ENCODE assay signal across 8 cellular contexts in genomic region chr5:43556607-43556856, GRCh38. TPM values are rescaled to one million over a fixed set of nuclear protein-coding genes. Genes with fewer than 3 reads are reported as not detected.
DNase-seq lines count a peak whose midpoint lies in the region; ATAC-seq and TF ChIP-seq lines count a peak whose summit lies in the region.
"Not testable (repeated sequence)": the region's sequence is repeated elsewhere in the genome, so short reads cannot be mapped to it uniquely, and the experiment has no call there.

No MANE protein-coding gene starts in this region.

- TF ChIP-seq EP300 in suprapubic skin (IDR thresholded peaks at IDR 0.05), result not testable (repeated sequence)

- not testable (repeated sequence) for DNase-seq in SJCRH30; heart right ventricle; natural killer cell; suprapubic skin (ENCODE audit: low spot score in 2 of 2)

- peaks cover 49% of the 10 kb centered on the region for H3K79me2 ChIP-seq in DOHH2 (ENCODE audit: control insufficient read depth, low read length)

- not testable (repeated sequence) for H3K27me3 ChIP-seq in DOHH2 (ENCODE audit: control insufficient read depth, low read length); SJCRH30; heart right ventricle; suprapubic skin

- TF ChIP-seq CTCF in DOHH2 (IDR thresholded peaks at IDR 0.05; ENCODE audit: low read depth, low read length, poor library complexity, severe bottlenecking); brain (conservative IDR thresholded peaks at IDR 0.05); heart right ventricle (IDR thresholded peaks at IDR 0.05); natural killer cell (IDR thresholded peaks at IDR 0.05); suprapubic skin (IDR thresholded peaks at IDR 0.05): not testable (repeated sequence)

- H3K4me3 ChIP-seq in DOHH2 (ENCODE audit: low read length) (peak overlapping the region; percentile 82), SJCRH30 (peak overlapping the region; percentile 96), heart right ventricle (peak overlapping the region; percentile 70 to 94 (median 84)), suprapubic skin (peak overlapping the region; percentile 84)

- not testable (repeated sequence) for H3K9me2 ChIP-seq in DOHH2 (replicated peaks; ENCODE audit: control insufficient read depth, low read length)

- WGBS in heart right ventricle, 2 donors, result 1 to 2% methylated on average over 16 to 26 of the region's 30 CpGs
- WGBS in suprapubic skin, result 0% methylated on average over 15 of the region's 30 CpGs

- not testable (repeated sequence) for H3K9me3 Mint-ChIP-seq in brain, natural killer cell

- H4K20me1 ChIP-seq in DOHH2 (ENCODE audit: control insufficient read depth, insufficient read depth, low read depth, low read length), result not testable (repeated sequence)

- H3F3A ChIP-seq in DOHH2 (ENCODE audit: control insufficient read depth, insufficient read depth), result not testable (repeated sequence)

- H3K4me3 Mint-ChIP-seq in brain (peak overlapping the region in 3 of 5 experiments; percentile 37 to 82 (median 40)), natural killer cell (peak overlapping the region; percentile 92)

- H3K4me2 ChIP-seq in DOHH2 (ENCODE audit: low read length), result peak overlapping the region; percentile 93

- not testable (repeated sequence) for H3K27ac Mint-ChIP-seq in brain
- H3K27ac Mint-ChIP-seq in natural killer cell, result peak overlapping the region; percentile 92 to 93

- intact Hi-C loops in heart right ventricle (cut with DNase I), result loop anchor here in 8 of 10 donors (2.0 to 10.0 kb wide), 5 partner anchors 39 to 72 kb away; partner anchors contain the start of genes NNT (in 8 of the 8) and C5orf34 (in 1 of the 8)
- intact Hi-C loops in natural killer cell (cut with micrococcal nuclease), result loop anchor here (2.0 to 5.0 kb wide), 2 partner anchors 42 to 604 kb away; partner anchors contain the start of gene C5orf34

- ATAC-seq in GM21576 (IDR thresholded peaks at IDR 0.05; ENCODE audit: unreplicated experiment) (peak; percentile 89), HG03159 (IDR thresholded peaks at IDR 0.05; ENCODE audit: unreplicated experiment) (peak; percentile 90), heart right ventricle (peak in 7 of 8 donors; percentile 80 to 95 (median 93))
- ATAC-seq in natural killer cell, result not testable (repeated sequence)

- H3K4me1 Mint-ChIP-seq in brain, result not testable (repeated sequence)
- H3K4me1 Mint-ChIP-seq in natural killer cell, result peaks cover 6 to 13% of the 10 kb centered on the region in 2 donors

- H3K36me3 ChIP-seq in DOHH2 (ENCODE audit: control insufficient read depth, low read length), result peaks cover 47% of the 10 kb centered on the region
- peaks cover 39% of the 10 kb centered on the region for H3K36me3 ChIP-seq in SJCRH30
- H3K36me3 ChIP-seq in heart right ventricle, result peaks cover 0 to 38% (median 0%) of the 10 kb centered on the region in 9 donors
- not testable (repeated sequence) for H3K36me3 ChIP-seq in suprapubic skin

- not testable (repeated sequence) for TF ChIP-seq POLR2A in suprapubic skin (IDR thresholded peaks at IDR 0.05)

- not testable (repeated sequence) for H3K27me3 Mint-ChIP-seq in brain; natural killer cell (ENCODE audit: low read depth in 2 of 2)

- not testable (repeated sequence) for H3K9me3 ChIP-seq in DOHH2 (ENCODE audit: control insufficient read depth, insufficient read depth, low read length); SJCRH30 (replicated peaks); heart right ventricle; suprapubic skin

- H3K36me3 Mint-ChIP-seq in brain, natural killer cell: not testable (repeated sequence)

- H3K27ac ChIP-seq in DOHH2 (ENCODE audit: low read depth, low read length) (peak overlapping the region; percentile 68), SJCRH30 (peak overlapping the region; percentile 86), heart right ventricle (peak overlapping the region; percentile 93 to 99 (median 98)), suprapubic skin (peak overlapping the region; percentile 98)

- H3K4me1 ChIP-seq in DOHH2 (ENCODE audit: control insufficient read depth, low read length) (peaks cover 33% of the 10 kb centered on the region), SJCRH30 (peaks cover 12% of the 10 kb centered on the region), heart right ventricle (peaks cover 0 to 53% (median 43%) of the 10 kb centered on the region in 9 donors), suprapubic skin (peaks cover 46% of the 10 kb centered on the region)

RNA-seq across cellular contexts. Expression of gene PAIP1, which starts 0.3 kb away (rescaled TPM):
- 160 and 162 TPM in 2 replicates for total RNA-seq in SJCRH30 (2014; rRNA removed; shearing (Covaris generic))
- 64.7 TPM for polyA plus RNA-seq in brain (ENCODE audit: insufficient read depth, low read depth, low replicate concordance)
- 100 to 1,000 TPM; 112 to 162 (median 138) TPM for total RNA-seq in heart right ventricle
- 10 to 100 TPM; 51.1 to 84.6 TPM for polyA plus RNA-seq in heart right ventricle
- total RNA-seq in natural killer cell, result 10 to 100 TPM; 22.4 to 35.1 (median 29.2) TPM
- total RNA-seq in suprapubic skin, result 10 to 100 TPM; 41.5 to 69.1 (median 47.4) TPM

RNA-seq across cellular contexts. Expression of gene C5orf34, which starts 41.6 kb away (rescaled TPM):
- total RNA-seq in SJCRH30 (2014; rRNA removed; shearing (Covaris generic)), result 23.5 and 28.9 TPM in 2 replicates
- polyA plus RNA-seq in brain (ENCODE audit: insufficient read depth, low read depth, low replicate concordance) (3.8 TPM), heart right ventricle (under 1 TPM; 0.65 to 0.95 TPM)
- total RNA-seq in heart right ventricle (1 to 10 TPM in 2 of 10 donors, under 1 TPM in 8; 0.22 to 1.6 (median 0.53) TPM), natural killer cell (1 to 10 TPM; 1.1 to 1.8 (median 1.3) TPM), suprapubic skin (1 to 10 TPM in 1 of 4 donors, under 1 TPM in 3; 0.64 to 5.4 (median 0.77) TPM)

RNA-seq across cellular contexts. Expression of gene NNT, which starts 46.4 kb away (rescaled TPM):
- 122 and 130 TPM in 2 replicates for total RNA-seq in SJCRH30 (2014; rRNA removed; shearing (Covaris generic))
- 52.6 TPM for polyA plus RNA-seq in brain (ENCODE audit: insufficient read depth, low read depth, low replicate concordance)
- total RNA-seq in heart right ventricle, result 100 to 1,000 TPM; 383 to 731 (median 639) TPM
- polyA plus RNA-seq in heart right ventricle, result 10 to 100 TPM; 40.8 to 78.5 TPM
- total RNA-seq in natural killer cell, result 10 to 100 TPM; 57.0 to 66.1 (median 64.6) TPM
- 10 to 100 TPM; 23.9 to 38.3 (median 32.7) TPM for total RNA-seq in suprapubic skin
